1 cellular context compared by ENCODE assay signal in genomic region chr15:49152552-49153337, GRCh38.
TF ChIP-seq lines count a peak whose summit lies in the region.

No MANE protein-coding gene starts in this region.

TF ChIP-seq in IMR-90, 13 proteins besides CTCF, POLR2A, EP300 and RAD21:
- TF ChIP-seq NFE2L2 (IDR thresholded peaks at IDR 0.05; ENCODE audit: low read depth, low read length) (no peak), CHD1 (IDR thresholded peaks at IDR 0.05; ENCODE audit: low read depth, low read length) (no peak), RCOR1 (IDR thresholded peaks at IDR 0.05; ENCODE audit: insufficient replicate concordance, low read length) (no peak), RFX5 (IDR thresholded peaks at IDR 0.05; ENCODE audit: low read depth, low read length) (no peak), ELK1 (IDR thresholded peaks at IDR 0.05; ENCODE audit: borderline replicate concordance, low read depth, low read length) (no peak), FOS (IDR thresholded peaks at IDR 0.05; ENCODE audit: low read depth, low read length) (no peak), MAZ (IDR thresholded peaks at IDR 0.05; ENCODE audit: borderline replicate concordance, low read depth, low read length) (no peak), CEBPB (IDR thresholded peaks at IDR 0.05; ENCODE audit: low read depth, low read length) (no peak), MXI1 (IDR thresholded peaks at IDR 0.05; ENCODE audit: borderline replicate concordance, low read depth, low read length) (no peak), USF2 (IDR thresholded peaks at IDR 0.05; ENCODE audit: low read depth, low read length) (no peak), SMC3 (IDR thresholded peaks at IDR 0.05; ENCODE audit: low read depth, low read length) (no peak)
TF ChIP-seq in IMR-90: peak in this region for 0.
